ENCODE assay signal across 8 cellular contexts in genomic region chr1:85201340-85202091, GRCh38. TPM values are rescaled to one million over a fixed set of nuclear protein-coding genes. Genes with fewer than 3 reads are reported as not detected.
DNase-seq lines count a peak whose midpoint lies in the region; ATAC-seq, FAIRE-seq and TF ChIP-seq lines count a peak whose summit lies in the region.

No MANE protein-coding gene starts in this region.

- no peaks in the 10 kb centered on the region for H3K36me3 Mint-ChIP-seq in CD4-positive, CD25-positive, alpha-beta regulatory T cell
- peaks cover 2% of the 10 kb centered on the region for H3K36me3 Mint-ChIP-seq in activated naive CD8-positive, alpha-beta T cell treated with anti-CD3 and anti-CD28 coated beads, Interleukin-2, amount 50 U/mL, for 24 hours (ENCODE audit: low read depth)

- H3K27ac ChIP-seq in CD4-positive, CD25-positive, alpha-beta regulatory T cell (ENCODE audit: insufficient read depth, low read length, poor library complexity, severe bottlenecking): peak overlapping the region; percentile 83
- peak overlapping the region; percentile 94 to 98 for H3K27ac ChIP-seq in prostate gland

- peaks cover 0 to 2% (median 0%) of the 10 kb centered on the region in 7 donors for H3K9me3 Mint-ChIP-seq in CD4-positive, CD25-positive, alpha-beta regulatory T cell
- no peaks in the 10 kb centered on the region for H3K9me3 Mint-ChIP-seq in activated naive CD8-positive, alpha-beta T cell treated with anti-CD3 and anti-CD28 coated beads, Interleukin-2, amount 50 U/mL, for 24 hours

- FAIRE-seq in urothelium cell line (lab: Jason Lieb, UNC): peak; percentile 83

- under 1% methylated on average over 65 of the region's 81 CpGs for WGBS in prostate gland

- peaks cover 7 to 29% (median 15%) of the 10 kb centered on the region in 4 donors for H3K4me1 Mint-ChIP-seq in CD4-positive, CD25-positive, alpha-beta regulatory T cell
- H3K4me1 Mint-ChIP-seq in activated naive CD8-positive, alpha-beta T cell treated with anti-CD3 and anti-CD28 coated beads, Interleukin-2, amount 50 U/mL, for 24 hours: peaks cover 23% of the 10 kb centered on the region

- peak overlapping the region; percentile 75 for H3K4me3 ChIP-seq in CD4-positive, CD25-positive, alpha-beta regulatory T cell (ENCODE audit: low read depth, low read length)
- H3K4me3 ChIP-seq in prostate gland: peak overlapping the region; percentile 87 to 97

- TF ChIP-seq CTCF in prostate gland (IDR thresholded peaks at IDR 0.05): no peak

- H3K9me3 ChIP-seq in CD4-positive, CD25-positive, alpha-beta regulatory T cell (ENCODE audit: control insufficient read depth in 2 of 2, low read length in 2 of 2): no peaks in the 10 kb centered on the region
- no peaks in the 10 kb centered on the region for H3K9me3 ChIP-seq in prostate gland

- peak; percentile 60 to 81 (median 72) for DNase-seq in CD4-positive, CD25-positive, alpha-beta regulatory T cell
- DNase-seq in SKM-1 treated with dmso at 0.1 percent for 144 hours (lab: John Stamatoyannopoulos, UW; ENCODE audit: unreplicated experiment) (peak; percentile 54), left cardiac atrium (peak; percentile 78), prostate gland (ENCODE audit: low spot score) (peak; percentile 66), urothelium cell line (ENCODE audit: low spot score) (peak; percentile 87)
- DNase-seq in activated naive CD8-positive, alpha-beta T cell treated with anti-CD3 and anti-CD28 coated beads, Interleukin-2, amount 50 U/mL, for 24 hours: peak; percentile 63

- ATAC-seq in CD4-positive, CD25-positive, alpha-beta regulatory T cell (ENCODE audit: low read depth in 2 of 2): peak; percentile 72 to 75
- ATAC-seq in GM19452 (IDR thresholded peaks at IDR 0.05; ENCODE audit: unreplicated experiment) (peak; percentile 52), HG03558 (IDR thresholded peaks at IDR 0.05; ENCODE audit: extremely low read depth, unreplicated experiment) (peak; percentile 11), left cardiac atrium (peak; percentile 91 to 92)
- ATAC-seq in activated naive CD8-positive, alpha-beta T cell treated with anti-CD3 and anti-CD28 coated beads, Interleukin-2, amount 50 U/mL, for 24 hours: peak; percentile 57

- peaks cover 19% of the 10 kb centered on the region for H3K4me1 ChIP-seq in CD4-positive, CD25-positive, alpha-beta regulatory T cell (ENCODE audit: control insufficient read depth, insufficient read depth, low read length, poor library complexity, severe bottlenecking)
- H3K4me1 ChIP-seq in prostate gland (replicated peaks): peaks cover 4% of the 10 kb centered on the region

- intact Hi-C loops in left cardiac atrium (cut with DNase I) (no loop called here), prostate gland (cut with DNase I) (loop anchor here (5.0 kb wide), 1 partner anchor 56 kb away; the partner anchor contains the start of gene C1orf52)

- H3K27me3 Mint-ChIP-seq in CD4-positive, CD25-positive, alpha-beta regulatory T cell: peaks cover 73% of the 10 kb centered on the region
- H3K27me3 Mint-ChIP-seq in activated naive CD8-positive, alpha-beta T cell treated with anti-CD3 and anti-CD28 coated beads, Interleukin-2, amount 50 U/mL, for 24 hours: peaks cover 5% of the 10 kb centered on the region

- peak; percentile 74 for TF ChIP-seq POLR2A in prostate gland (IDR thresholded peaks at IDR 0.05)

- H3K27me3 ChIP-seq in CD4-positive, CD25-positive, alpha-beta regulatory T cell (ENCODE audit: control insufficient read depth, insufficient read depth, low read length): peaks cover 29% of the 10 kb centered on the region
- H3K27me3 ChIP-seq in prostate gland (replicated peaks; ENCODE audit: insufficient read depth): no peaks in the 10 kb centered on the region

- H3K36me3 ChIP-seq in CD4-positive, CD25-positive, alpha-beta regulatory T cell (ENCODE audit: control insufficient read depth, insufficient read depth, low read length): no peaks in the 10 kb centered on the region
- no peaks in the 10 kb centered on the region for H3K36me3 ChIP-seq in prostate gland

- peak overlapping the region; percentile 94 to 99 (median 98) for H3K4me3 Mint-ChIP-seq in CD4-positive, CD25-positive, alpha-beta regulatory T cell
- peak overlapping the region; percentile 90 for H3K4me3 Mint-ChIP-seq in activated naive CD8-positive, alpha-beta T cell treated with anti-CD3 and anti-CD28 coated beads, Interleukin-2, amount 50 U/mL, for 24 hours

- H3K27ac Mint-ChIP-seq in CD4-positive, CD25-positive, alpha-beta regulatory T cell: peak overlapping the region; percentile 88 to 99 (median 98)
- H3K27ac Mint-ChIP-seq in activated naive CD8-positive, alpha-beta T cell treated with anti-CD3 and anti-CD28 coated beads, Interleukin-2, amount 50 U/mL, for 24 hours: peak overlapping the region; percentile 88

RNA-seq across cellular contexts. Expression of gene SYDE2, which starts 0.7 kb away (rescaled TPM):
- 1.3 TPM for total RNA-seq in CD4-positive, CD25-positive, alpha-beta regulatory T cell
- 1 to 10 TPM; 1.0 to 4.1 (median 1.8) TPM for polyA plus RNA-seq in CD4-positive, CD25-positive, alpha-beta regulatory T cell
- 10 to 100 TPM; 14.3 to 14.5 TPM for total RNA-seq in left cardiac atrium
- 1 to 10 TPM; 6.6 to 8.4 TPM for total RNA-seq in prostate gland

RNA-seq across cellular contexts. Expression of gene C1orf52, which starts 57.9 kb away (rescaled TPM):
- total RNA-seq in CD4-positive, CD25-positive, alpha-beta regulatory T cell: 55.6 TPM
- polyA plus RNA-seq in CD4-positive, CD25-positive, alpha-beta regulatory T cell: 10 to 100 TPM; 19.7 to 32.6 (median 27.5) TPM
- total RNA-seq in left cardiac atrium (10 to 100 TPM; 15.6 to 17.6 TPM), prostate gland (10 to 100 TPM; 12.7 to 30.5 TPM)

Comparison
In these comparisons a context has a peak if more than half of its experiments do, and no peak if none do; other contexts are left out.
1. Peak in every context shown above with its lines: DNase-seq, ATAC-seq, H3K4me3 ChIP-seq and H3K27ac ChIP-seq.
2. ATAC-seq: peak in every context shown above with its lines; median percentile 92 in left cardiac atrium; 74 in CD4-positive, CD25-positive, alpha-beta regulatory T cell; 57 in activated naive CD8-positive, alpha-beta T cell treated with anti-CD3 and anti-CD28 coated beads, Interleukin-2, amount 50 U/mL, for 24 hours; 52 in GM19452; 11 in HG03558.